Comparison of ENCODE assay signal across 11 cellular contexts in genomic region chrX:125998432-125998831, GRCh38.
DNase-seq lines count a peak whose midpoint lies in the region; ATAC-seq and TF ChIP-seq lines count a peak whose summit lies in the region.
"Had no signal": no experiment of that assay in that cellular context is flagged by ENCODE, and none has a peak within 500 bp of the region (broad histone marks: within the 10 kb centered on the region; RNA-seq: fewer than 3 reads in every experiment).

No MANE protein-coding gene starts in this region.

- H3K14ac ChIP-seq in H9 (ENCODE audit: insufficient read depth, low read length) = no peak overlapping the region

- H3K27ac Mint-ChIP-seq in H9 (no peak overlapping the region; a peak in 1 of 7 replicates), T-cell (no peak overlapping the region)
- no peak overlapping the region for H3K27ac Mint-ChIP-seq in stimulated activated effector memory CD8-positive, alpha-beta T cell treated with anti-CD3 and anti-CD28 coated beads, Interleukin-12 subunit alpha, Interleukin-12 subunit beta, amount 100 ng/mL, for 72 hours
- H3K27ac Mint-ChIP-seq: activated naive CD4-positive, alpha-beta T cell treated with anti-CD3 and anti-CD28 coated beads, Interleukin-2, amount 50 U/mL, for 24 hours had no signal

- CTCF ChIA-PET in T-cell (lab: Charles Lee) = no interaction called here

- no peak overlapping the region for H2AK5ac ChIP-seq in H9 (ENCODE audit: insufficient read length, low read length)

- H3K9me3 Mint-ChIP-seq in H9 (peaks cover 4 to 34% of the 10 kb centered on the region in 2 experiments; a peak in 4 of 5 replicates), T-cell (no peaks in the 10 kb centered on the region)
- peaks cover 4% of the 10 kb centered on the region for H3K9me3 Mint-ChIP-seq in stimulated activated effector memory CD8-positive, alpha-beta T cell treated with anti-CD3 and anti-CD28 coated beads, Interleukin-12 subunit alpha, Interleukin-12 subunit beta, amount 100 ng/mL, for 72 hours
- H3K9me3 Mint-ChIP-seq: activated naive CD4-positive, alpha-beta T cell treated with anti-CD3 and anti-CD28 coated beads, Interleukin-2, amount 50 U/mL, for 24 hours had no signal

- no peaks in the 10 kb centered on the region for H3K27me3 ChIP-seq in H9 (ENCODE audit: insufficient read depth, low read length)

- H3K23me2 ChIP-seq in H9 (ENCODE audit: insufficient read length, low read depth, low read length, poor library complexity, severe bottlenecking) = no peaks in the 10 kb centered on the region

- POLR2A ChIA-PET in T-cell (lab: Charles Lee) = no interaction called here

- no peak overlapping the region for H3K9ac ChIP-seq in H9 (ENCODE audit: extremely low read depth, insufficient read length, low read length)
- H3K9ac ChIP-seq: BLaER1 had no signal

- H3K4me3 Mint-ChIP-seq in H9 (no peak overlapping the region), T-cell (no peak overlapping the region)
- H3K4me3 Mint-ChIP-seq in stimulated activated effector memory CD8-positive, alpha-beta T cell treated with anti-CD3 and anti-CD28 coated beads, Interleukin-12 subunit alpha, Interleukin-12 subunit beta, amount 100 ng/mL, for 72 hours = no peak overlapping the region
- H3K4me3 Mint-ChIP-seq: activated naive CD4-positive, alpha-beta T cell treated with anti-CD3 and anti-CD28 coated beads, Interleukin-2, amount 50 U/mL, for 24 hours had no signal

- no CpG with 5 or more reads among the region's 2 CpGs for WGBS in H9 (ENCODE audit: extremely low coverage, insufficient read length, low lambda C conversion rate)
- WGBS in lower leg skin, 2 donors = 4 to 15% methylated on average over 2 of the region's 2 CpGs

- no peak overlapping the region for H3K4ac ChIP-seq in H9 (ENCODE audit: low read depth, low read length)

- H3K4me3 ChIP-seq in fibroblast of villous mesenchyme (ENCODE audit: low read depth, low read length) = no peak overlapping the region
- H3K4me3 ChIP-seq in lower leg skin (ENCODE audit: low read depth, poor library complexity, severe bottlenecking) = no peak overlapping the region
- H3K4me3 ChIP-seq: BLaER1 had no signal

- peaks cover 6 to 9% of the 10 kb centered on the region in 2 experiments for H3K4me1 Mint-ChIP-seq in H9
- H3K4me1 Mint-ChIP-seq in T-cell = no peaks in the 10 kb centered on the region
- H3K4me1 Mint-ChIP-seq in stimulated activated effector memory CD8-positive, alpha-beta T cell treated with anti-CD3 and anti-CD28 coated beads, Interleukin-12 subunit alpha, Interleukin-12 subunit beta, amount 100 ng/mL, for 72 hours = no peaks in the 10 kb centered on the region
- H3K4me1 Mint-ChIP-seq: activated naive CD4-positive, alpha-beta T cell treated with anti-CD3 and anti-CD28 coated beads, Interleukin-2, amount 50 U/mL, for 24 hours had no signal

- H2AFZ ChIP-seq in H9 (ENCODE audit: low read length) = no peak overlapping the region

- no peak overlapping the region for H4K5ac ChIP-seq in H9 (ENCODE audit: insufficient read length, low read depth, low read length)

- no peaks in the 10 kb centered on the region for H4K20me1 ChIP-seq in H9 (ENCODE audit: control insufficient read depth, insufficient read depth, insufficient read length)
- H4K20me1 ChIP-seq: BLaER1 had no signal

- no peak overlapping the region for H4K91ac ChIP-seq in H9 (ENCODE audit: insufficient read length, low read depth, low read length)

- no peak for ATAC-seq in T-cell (replicated peaks in 1 of 4)
- ATAC-seq in stimulated activated effector memory CD8-positive, alpha-beta T cell treated with anti-CD3 and anti-CD28 coated beads, Interleukin-12 subunit alpha, Interleukin-12 subunit beta, amount 100 ng/mL, for 72 hours = no peak

- H2BK15ac ChIP-seq in H9 (ENCODE audit: low read depth, low read length) = no peak overlapping the region

- no peak for DNase-seq in H9
- DNase-seq in NCI-H82 treated with DMSO at 0.1 percent for 48 hours (lab: John Stamatoyannopoulos, UW; ENCODE audit: unreplicated experiment) = peak; percentile 41
- no peak for DNase-seq in fibroblast of villous mesenchyme (ENCODE audit: low read depth)
- DNase-seq in T-cell = no peak
- no peak for DNase-seq in stimulated activated effector memory CD8-positive, alpha-beta T cell treated with anti-CD3 and anti-CD28 coated beads, Interleukin-12 subunit alpha, Interleukin-12 subunit beta, amount 100 ng/mL, for 72 hours (ENCODE audit: low spot score in 2 of 2)
- no peak for DNase-seq in SK-N-DZ (ENCODE audit: low spot score)
- no peak for DNase-seq in lower leg skin (ENCODE audit: low spot score in 2 of 2)
- DNase-seq: small intestine had no signal

- no peak overlapping the region for H2BK5ac ChIP-seq in H9 (ENCODE audit: insufficient read length, low read length)

- H3K4me2 ChIP-seq in H9 (ENCODE audit: insufficient read depth, insufficient read length, low read length) = no peak overlapping the region
- H3K4me2 ChIP-seq: BLaER1 had no signal

- no peaks in the 10 kb centered on the region for H3K9me3 ChIP-seq in H9 (ENCODE audit: control insufficient read depth, low read depth, low read length)
- H3K9me3 ChIP-seq: BLaER1 had no signal

- intact Hi-C loops in lower leg skin (cut with DNase I; ENCODE audit: low total_unique reads) = no loop called here

- H3K79me1 ChIP-seq in H9 (ENCODE audit: insufficient read depth, low read depth, low read length, poor library complexity, severe bottlenecking) = no peaks in the 10 kb centered on the region

- no peak overlapping the region for H2BK120ac ChIP-seq in H9 (ENCODE audit: low read depth, low read length, poor library complexity, severe bottlenecking)

- no peaks in the 10 kb centered on the region for H3K4me1 ChIP-seq in H9 (ENCODE audit: insufficient read depth, low read length)
- H3K4me1 ChIP-seq: BLaER1 had no signal

- no peak for TF ChIP-seq POLR2A in lower leg skin (IDR thresholded peaks at IDR 0.05)

- H2BK12ac ChIP-seq in H9 (ENCODE audit: insufficient read length, low read depth, low read length) = no peak overlapping the region

- H3K56ac ChIP-seq in H9 (ENCODE audit: insufficient read length, low read depth, low read length) = no peak overlapping the region

- TF ChIP-seq CTCF in 22Rv1 (IDR thresholded peaks at IDR 0.05) (peak; percentile 70), H9 (conservative IDR thresholded peaks at IDR 0.05) (peak; percentile 81), fibroblast of villous mesenchyme (IDR thresholded peaks at IDR 0.05; ENCODE audit: insufficient read depth, low read depth, low read length) (peak; percentile 7), lower leg skin (IDR thresholded peaks at IDR 0.05) (no peak)

- H3K27me3 Mint-ChIP-seq in H9 (ENCODE audit: low read depth) = no peaks in the 10 kb centered on the region
- H3K27me3 Mint-ChIP-seq in T-cell = peaks cover 0 to 8% of the 10 kb centered on the region in 2 donors
- H3K27me3 Mint-ChIP-seq: activated naive CD4-positive, alpha-beta T cell treated with anti-CD3 and anti-CD28 coated beads, Interleukin-2, amount 50 U/mL, for 24 hours had no signal

- H3K27ac ChIP-seq in 22Rv1 (no peak overlapping the region), H9 (ENCODE audit: insufficient read length, low read depth, low read length) (no peak overlapping the region)
- H3K27ac ChIP-seq: BLaER1 had no signal

- H3K79me2 ChIP-seq in H9 (ENCODE audit: insufficient read depth, low read length) = no peaks in the 10 kb centered on the region

- H3K18ac ChIP-seq in H9 (ENCODE audit: insufficient read length, low read depth, low read length) = no peak overlapping the region

- no peaks in the 10 kb centered on the region for H3K36me3 Mint-ChIP-seq in H9 (ENCODE audit: insufficient read depth in 1 of 3, low read depth in 3 of 3)
- H3K36me3 Mint-ChIP-seq in T-cell = no peaks in the 10 kb centered on the region
- H3K36me3 Mint-ChIP-seq in stimulated activated effector memory CD8-positive, alpha-beta T cell treated with anti-CD3 and anti-CD28 coated beads, Interleukin-12 subunit alpha, Interleukin-12 subunit beta, amount 100 ng/mL, for 72 hours = no peaks in the 10 kb centered on the region
- H3K36me3 Mint-ChIP-seq: activated naive CD4-positive, alpha-beta T cell treated with anti-CD3 and anti-CD28 coated beads, Interleukin-2, amount 50 U/mL, for 24 hours had no signal

- no peak overlapping the region for H3T11ph ChIP-seq in H9 (ENCODE audit: low read length)

- no peak overlapping the region for H2BK20ac ChIP-seq in H9 (ENCODE audit: low read depth, low read length, poor library complexity, severe bottlenecking)

- H3K23ac ChIP-seq in H9 (ENCODE audit: insufficient read length, low read depth, low read length) = no peak overlapping the region

- H4K8ac ChIP-seq in H9 (replicated peaks; ENCODE audit: insufficient read length, low read depth, low read length) = no peak overlapping the region

Comparison
In these comparisons a context has a peak if more than half of its experiments do, and no peak if none do; other contexts are left out.
1. CTCF ChIP-seq: peak in 22Rv1 (single experiment), H9 (single experiment) and fibroblast of villous mesenchyme (single experiment); none in lower leg skin (0 of 3).